Comparison of ENCODE assay signal across 1 cellular context in the genomic region with DNA sequence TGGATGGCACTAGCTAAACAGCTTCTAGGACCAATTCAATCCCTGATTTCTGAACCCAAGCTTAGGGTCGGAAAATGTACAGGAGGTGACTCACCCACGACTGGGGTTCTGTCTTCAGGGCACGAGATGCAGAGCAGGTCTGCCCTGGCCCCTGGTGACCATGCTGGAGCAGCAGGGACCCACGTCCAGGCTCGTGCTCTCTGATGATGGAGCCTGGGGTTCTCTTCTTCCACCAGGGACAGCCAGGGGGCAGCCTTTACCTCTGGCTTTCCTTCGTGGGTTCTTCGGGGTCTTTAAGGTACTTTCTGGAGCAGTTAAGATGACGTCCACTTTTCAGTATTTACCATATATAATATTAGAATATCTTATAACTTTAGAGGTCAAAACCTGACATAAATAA.
TF ChIP-seq lines count a peak whose summit lies in the region.

No MANE protein-coding gene starts in this region.

TF ChIP-seq in GM12878, 131 proteins besides CTCF, POLR2A, EP300 and RAD21 (continued from another document):
- TF ChIP-seq, protein P1, sequence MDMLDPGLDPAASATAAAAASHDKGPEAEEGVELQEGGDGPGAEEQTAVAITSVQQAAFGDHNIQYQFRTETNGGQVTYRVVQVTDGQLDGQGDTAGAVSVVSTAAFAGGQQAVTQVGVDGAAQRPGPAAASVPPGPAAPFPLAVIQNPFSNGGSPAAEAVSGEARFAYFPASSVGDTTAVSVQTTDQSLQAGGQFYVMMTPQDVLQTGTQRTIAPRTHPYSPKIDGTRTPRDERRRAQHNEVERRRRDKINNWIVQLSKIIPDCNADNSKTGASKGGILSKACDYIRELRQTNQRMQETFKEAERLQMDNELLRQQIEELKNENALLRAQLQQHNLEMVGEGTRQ (IDR thresholded peaks at IDR 0.05; ENCODE audit: borderline replicate concordance, low read depth, low read length): no peak
- TF ChIP-seq, protein P2, sequence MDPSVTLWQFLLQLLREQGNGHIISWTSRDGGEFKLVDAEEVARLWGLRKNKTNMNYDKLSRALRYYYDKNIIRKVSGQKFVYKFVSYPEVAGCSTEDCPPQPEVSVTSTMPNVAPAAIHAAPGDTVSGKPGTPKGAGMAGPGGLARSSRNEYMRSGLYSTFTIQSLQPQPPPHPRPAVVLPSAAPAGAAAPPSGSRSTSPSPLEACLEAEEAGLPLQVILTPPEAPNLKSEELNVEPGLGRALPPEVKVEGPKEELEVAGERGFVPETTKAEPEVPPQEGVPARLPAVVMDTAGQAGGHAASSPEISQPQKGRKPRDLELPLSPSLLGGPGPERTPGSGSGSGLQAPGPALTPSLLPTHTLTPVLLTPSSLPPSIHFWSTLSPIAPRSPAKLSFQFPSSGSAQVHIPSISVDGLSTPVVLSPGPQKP (IDR thresholded peaks at IDR 0.05; ENCODE audit: low read depth, low read length): no peak
- TF ChIP-seq NFYA (IDR thresholded peaks at IDR 0.05; ENCODE audit: borderline replicate concordance, low read depth, low read length): no peak
- TF ChIP-seq, protein P3, sequence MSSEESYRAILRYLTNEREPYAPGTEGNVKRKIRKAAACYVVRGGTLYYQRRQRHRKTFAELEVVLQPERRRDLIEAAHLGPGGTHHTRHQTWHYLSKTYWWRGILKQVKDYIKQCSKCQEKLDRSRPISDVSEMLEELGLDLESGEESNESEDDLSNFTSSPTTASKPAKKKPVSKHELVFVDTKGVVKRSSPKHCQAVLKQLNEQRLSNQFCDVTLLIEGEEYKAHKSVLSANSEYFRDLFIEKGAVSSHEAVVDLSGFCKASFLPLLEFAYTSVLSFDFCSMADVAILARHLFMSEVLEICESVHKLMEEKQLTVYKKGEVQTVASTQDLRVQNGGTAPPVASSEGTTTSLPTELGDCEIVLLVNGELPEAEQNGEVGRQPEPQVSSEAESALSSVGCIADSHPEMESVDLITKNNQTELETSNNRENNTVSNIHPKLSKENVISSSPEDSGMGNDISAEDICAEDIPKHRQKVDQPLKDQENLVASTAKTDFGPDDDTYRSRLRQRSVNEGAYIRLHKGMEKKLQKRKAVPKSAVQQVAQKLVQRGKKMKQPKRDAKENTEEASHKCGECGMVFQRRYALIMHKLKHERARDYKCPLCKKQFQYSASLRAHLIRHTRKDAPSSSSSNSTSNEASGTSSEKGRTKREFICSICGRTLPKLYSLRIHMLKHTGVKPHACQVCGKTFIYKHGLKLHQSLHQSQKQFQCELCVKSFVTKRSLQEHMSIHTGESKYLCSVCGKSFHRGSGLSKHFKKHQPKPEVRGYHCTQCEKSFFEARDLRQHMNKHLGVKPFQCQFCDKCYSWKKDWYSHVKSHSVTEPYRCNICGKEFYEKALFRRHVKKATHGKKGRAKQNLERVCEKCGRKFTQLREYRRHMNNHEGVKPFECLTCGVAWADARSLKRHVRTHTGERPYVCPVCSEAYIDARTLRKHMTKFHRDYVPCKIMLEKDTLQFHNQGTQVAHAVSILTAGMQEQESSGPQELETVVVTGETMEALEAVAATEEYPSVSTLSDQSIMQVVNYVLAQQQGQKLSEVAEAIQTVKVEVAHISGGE (CRISPR knock-in tag; IDR thresholded peaks at IDR 0.05): no peak
